13 cellular contexts compared by ENCODE assay signal in the genomic region with DNA sequence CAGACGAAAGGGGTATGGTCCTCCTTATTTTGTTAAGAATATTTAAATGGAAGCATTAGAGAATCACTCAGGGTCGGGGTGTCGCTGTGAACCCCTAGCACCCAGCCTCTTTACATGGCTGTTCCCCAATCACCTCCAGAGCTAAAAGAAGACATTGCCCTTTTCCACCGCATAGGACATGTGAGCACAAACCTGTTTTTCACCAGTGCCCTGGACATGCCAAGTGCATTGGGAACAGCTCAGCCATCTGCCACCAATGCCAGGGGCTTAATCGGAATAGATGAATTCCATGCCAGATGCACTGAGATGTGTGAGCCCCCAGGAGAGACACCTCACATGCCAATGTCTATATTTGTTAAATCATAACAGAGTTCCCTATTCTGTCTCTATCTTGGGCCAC. TPM values are rescaled to one million over a fixed set of nuclear protein-coding genes. Genes with fewer than 3 reads are reported as not detected.
DNase-seq lines count a peak whose midpoint lies in the region; ATAC-seq and TF ChIP-seq lines count a peak whose summit lies in the region.
"Had no signal": no experiment of that assay in that cellular context is flagged by ENCODE, and none has a peak within 500 bp of the region (broad histone marks: within the 10 kb centered on the region; RNA-seq: fewer than 3 reads in every experiment).

No MANE protein-coding gene starts in this region.

- no peak for DNase-seq in CD14-positive monocyte (ENCODE audit: low spot score)
- DNase-seq in activated T-cell treated with anti-CD3 and anti-CD28 coated beads, Interleukin-2, amount 50 U/mL, for 72 hours: no peak
- no peak for DNase-seq in naive B cell
- no peak for DNase-seq in PC-3
- DNase-seq in mesendoderm: no peak
- DNase-seq: Calu3, MV-4-11, NCI-H345, testis had no signal

- H3K27me3 ChIP-seq in BLaER1 (no peaks in the 10 kb centered on the region), PC-3 (ENCODE audit: low read length) (no peaks in the 10 kb centered on the region), mesendoderm (ENCODE audit: insufficient read depth, low read length, poor library complexity) (no peaks in the 10 kb centered on the region)
- H3K27me3 ChIP-seq: hepatocyte, testis had no signal

- H2BK120ac ChIP-seq in mesendoderm (ENCODE audit: low read depth, low read length): no peak overlapping the region

- H2BK15ac ChIP-seq in mesendoderm (replicated peaks; ENCODE audit: low read depth): no peak overlapping the region

- no peak for ATAC-seq in activated T-cell treated with anti-CD3 and anti-CD28 coated beads, Interleukin-2, amount 50 U/mL, for 72 hours (replicated peaks in 1 of 2)
- ATAC-seq in naive B cell (ENCODE audit: low read depth in 2 of 2) (no peak), PC-3 (no peak), HG03175 (IDR thresholded peaks at IDR 0.05; ENCODE audit: unreplicated experiment) (no peak)

- WGBS in mesendoderm (ENCODE audit: extremely low coverage, insufficient coverage, low lambda C conversion rate): no CpG with 5 or more reads among the region's 5 CpGs

- H3K27ac Mint-ChIP-seq in CD14-positive monocyte (peak overlapping the region; percentile 97 to 100 (median 99)), naive B cell (peak overlapping the region; percentile 97 to 100 (median 98))
- peak overlapping the region; percentile 100 for H3K27ac Mint-ChIP-seq in activated T-cell treated with anti-CD3 and anti-CD28 coated beads, Interleukin-2, amount 50 U/mL, for 72 hours

- H3K56ac ChIP-seq in mesendoderm (ENCODE audit: low read length): no peak overlapping the region

- H3K79me2 ChIP-seq in PC-3 (ENCODE audit: low read length): no peaks in the 10 kb centered on the region
- no peaks in the 10 kb centered on the region for H3K79me2 ChIP-seq in mesendoderm (ENCODE audit: control insufficient read depth, insufficient read depth, low read length)
- H3K79me2 ChIP-seq: hepatocyte had no signal

- H4K20me1 ChIP-seq in BLaER1: peaks cover 100% of the 10 kb centered on the region
- H4K20me1 ChIP-seq in PC-3 (ENCODE audit: low read length): no peaks in the 10 kb centered on the region

- H3K9me3 Mint-ChIP-seq in CD14-positive monocyte: peaks cover 0 to 4% (median 0%) of the 10 kb centered on the region in 7 donors
- peaks cover 2% of the 10 kb centered on the region in 2 donors for H3K9me3 Mint-ChIP-seq in activated T-cell treated with anti-CD3 and anti-CD28 coated beads, Interleukin-2, amount 50 U/mL, for 72 hours
- H3K9me3 Mint-ChIP-seq in naive B cell: no peaks in the 10 kb centered on the region
- H3K9me3 Mint-ChIP-seq: neural crest cell had no signal

- no peak overlapping the region for H2BK5ac ChIP-seq in mesendoderm (ENCODE audit: low read length)

- H3K36me3 ChIP-seq in BLaER1: peaks cover 64% of the 10 kb centered on the region
- no peaks in the 10 kb centered on the region for H3K36me3 ChIP-seq in PC-3 (ENCODE audit: low read depth, low read length)
- no peaks in the 10 kb centered on the region for H3K36me3 ChIP-seq in mesendoderm (ENCODE audit: control insufficient read depth, insufficient read depth, low read length)

- peaks cover 3% of the 10 kb centered on the region for H3F3A ChIP-seq in PC-3 (ENCODE audit: low read length, unreplicated experiment)

- H3K4me3 ChIP-seq in BLaER1 (no peak overlapping the region), PC-3 (ENCODE audit: low read length) (no peak overlapping the region), mesendoderm (ENCODE audit: low read length) (no peak overlapping the region)
- H3K4me3 ChIP-seq: hepatocyte, testis had no signal

- no peak overlapping the region for H3K23ac ChIP-seq in mesendoderm (ENCODE audit: low read length)

- TF ChIP-seq CTCF in CD14-positive monocyte (IDR thresholded peaks at IDR 0.05) (no peak), PC-3 (conservative IDR thresholded peaks at IDR 0.05; ENCODE audit: low read depth, low read length) (no peak)

- no TSS peak for BruUV-seq in PC-3 (replicated peaks; lab: Mats Ljungman, UMichigan)

- H2AK5ac ChIP-seq in mesendoderm (ENCODE audit: low read length): no peak overlapping the region

- H3K4me2 ChIP-seq in BLaER1: peak overlapping the region; percentile 90
- H3K4me2 ChIP-seq in PC-3 (ENCODE audit: low read length): no peak overlapping the region
- no peak overlapping the region for H3K4me2 ChIP-seq in mesendoderm (ENCODE audit: low read length)
- H3K4me2 ChIP-seq: hepatocyte had no signal

- H3K4me1 ChIP-seq in BLaER1: peaks cover 97% of the 10 kb centered on the region
- peaks cover 28% of the 10 kb centered on the region for H3K4me1 ChIP-seq in PC-3 (ENCODE audit: insufficient read depth, low read length)
- no peaks in the 10 kb centered on the region for H3K4me1 ChIP-seq in mesendoderm (ENCODE audit: control insufficient read depth, low read depth, low read length)

- H3K4me3 Mint-ChIP-seq in CD14-positive monocyte (peak overlapping the region in 1 of 2 donors; percentile 27), naive B cell (peak overlapping the region in 3 of 8 donors; percentile 53 to 92 (median 76))
- peak overlapping the region; percentile 87 to 97 for H3K4me3 Mint-ChIP-seq in activated T-cell treated with anti-CD3 and anti-CD28 coated beads, Interleukin-2, amount 50 U/mL, for 72 hours
- H3K4me3 Mint-ChIP-seq: neural crest cell had no signal

- H3K27ac ChIP-seq in BLaER1 (peak overlapping the region; percentile 76), PC-3 (ENCODE audit: low read length) (no peak overlapping the region), mesendoderm (ENCODE audit: low read depth, low read length) (no peak overlapping the region)
- H3K27ac ChIP-seq: hepatocyte, testis had no signal

- POLR2A ChIA-PET in PC-3 (lab: Charles Lee; ENCODE audit: unreplicated experiment): no interaction called here

- no peaks in the 10 kb centered on the region for H3K9me2 ChIP-seq in PC-3 (replicated peaks; ENCODE audit: low read length)

- CTCF ChIA-PET in PC-3 (lab: Charles Lee): interaction anchor here (0.7 to 2.0 kb wide), 3 partner anchors 33 to 89 kb away, joined by 3 to 8 read pairs (median 4); no protein-coding TSS in a partner anchor

- H3K4me1 Mint-ChIP-seq in CD14-positive monocyte: peaks cover 97% of the 10 kb centered on the region
- H3K4me1 Mint-ChIP-seq in activated T-cell treated with anti-CD3 and anti-CD28 coated beads, Interleukin-2, amount 50 U/mL, for 72 hours (ENCODE audit: low read depth): peaks cover 100% of the 10 kb centered on the region
- peaks cover 77 to 99% (median 96%) of the 10 kb centered on the region in 3 donors for H3K4me1 Mint-ChIP-seq in naive B cell

- H3K9ac ChIP-seq in BLaER1: peak overlapping the region; percentile 73; the same call in 1 of the 2 replicates
- H3K9ac ChIP-seq in PC-3 (ENCODE audit: low read length): no peak overlapping the region
- H3K9ac ChIP-seq in mesendoderm (ENCODE audit: low read length): no peak overlapping the region

- peaks cover 0 to 4% (median 0%) of the 10 kb centered on the region in 3 donors for H3K27me3 Mint-ChIP-seq in CD14-positive monocyte (ENCODE audit: low read depth in 3 of 3)
- H3K27me3 Mint-ChIP-seq in activated T-cell treated with anti-CD3 and anti-CD28 coated beads, Interleukin-2, amount 50 U/mL, for 72 hours (ENCODE audit: low read depth): no peaks in the 10 kb centered on the region
- no peaks in the 10 kb centered on the region for H3K27me3 Mint-ChIP-seq in naive B cell

- H4K8ac ChIP-seq in mesendoderm (ENCODE audit: low read depth, low read length): no peak overlapping the region

- H3K4ac ChIP-seq in mesendoderm (ENCODE audit: low read depth, low read length): no peak overlapping the region

- no peak overlapping the region for H3K18ac ChIP-seq in mesendoderm (ENCODE audit: low read length)

- H3K9me3 ChIP-seq in BLaER1 (no peaks in the 10 kb centered on the region), PC-3 (ENCODE audit: low read length) (no peaks in the 10 kb centered on the region)
- H3K9me3 ChIP-seq: testis had no signal

- intact Hi-C loops in CD14-positive monocyte (cut with micrococcal nuclease) (loop anchor here in 1 of 2 donors (2.0 to 5.0 kb wide), 2 partner anchors 74 to 112 kb away; no protein-coding TSS in a partner anchor), PC-3 (cut with micrococcal nuclease) (loop anchor here (1.0 kb wide), 1 partner anchor 21 kb away; no protein-coding TSS in a partner anchor)

- H4K5ac ChIP-seq in mesendoderm (ENCODE audit: low read length): no peak overlapping the region

- H3K36me3 Mint-ChIP-seq in CD14-positive monocyte (peaks cover 68 to 82% of the 10 kb centered on the region in 2 donors), naive B cell (peaks cover 9 to 16% of the 10 kb centered on the region in 2 donors)
- peaks cover 31 to 45% of the 10 kb centered on the region in 2 donors for H3K36me3 Mint-ChIP-seq in activated T-cell treated with anti-CD3 and anti-CD28 coated beads, Interleukin-2, amount 50 U/mL, for 72 hours (ENCODE audit: insufficient read depth in 2 of 2)

- no peak overlapping the region for H2AFZ ChIP-seq in PC-3 (ENCODE audit: low read length)
- H2AFZ ChIP-seq: hepatocyte had no signal

- no peaks in the 10 kb centered on the region for H3K79me1 ChIP-seq in mesendoderm (ENCODE audit: low read length)

RNA-seq across cellular contexts. Expression of a gene that starts 33.3 kb away (rescaled TPM):
- 10 to 100 TPM; 16.4 to 16.8 TPM for polyA plus RNA-seq in CD14-positive monocyte
- total RNA-seq in activated T-cell treated with anti-CD3 and anti-CD28 coated beads, Interleukin-2, amount 50 U/mL, for 72 hours: 100 to 1,000 TPM; 129 to 158 TPM
- polyA plus RNA-seq in naive B cell (ENCODE audit: low read depth in 6 of 6): 10 to 100 TPM; 25.2 to 46.2 (median 31.8) TPM
- total RNA-seq in PC-3 (2014; rRNA removed): 107 and 110 TPM in 2 replicates
- polyA plus RNA-seq in mesendoderm (2013, experiment 1 of 2): 24.1 TPM
- polyA plus RNA-seq in mesendoderm (2013, experiment 2 of 2): 24.8 TPM

RNA-seq across cellular contexts. Expression of a gene that starts 56.4 kb away (rescaled TPM):
- polyA plus RNA-seq in CD14-positive monocyte (not detected), naive B cell (ENCODE audit: low read depth in 6 of 6) (not detected)
- 1 to 10 TPM; 5.9 to 8.7 TPM for total RNA-seq in activated T-cell treated with anti-CD3 and anti-CD28 coated beads, Interleukin-2, amount 50 U/mL, for 72 hours
- 12.1 and 14.1 TPM in 2 replicates for total RNA-seq in PC-3 (2014; rRNA removed)
- polyA plus RNA-seq in mesendoderm (2013, experiment 1 of 2): 4.9 TPM
- 5.1 TPM for polyA plus RNA-seq in mesendoderm (2013, experiment 2 of 2)
